In genomic region chr4:48686369-48686768, GRCh38 we compare ENCODE assay signal across 1 cellular context.
TF ChIP-seq lines count a peak whose summit lies in the region.

No MANE protein-coding gene starts in this region.

TF ChIP-seq in SK-N-SH treated with all-trans-retinoic acid at 6 μM for 48 hours, 23 proteins besides CTCF, POLR2A, EP300 and RAD21 (continued from another document):
- no peak for TF ChIP-seq POU6F1 (CRISPR knock-in tag; IDR thresholded peaks at IDR 0.05; ENCODE audit: borderline replicate concordance, low read depth)
TF ChIP-seq in SK-N-SH treated with all-trans-retinoic acid at 6 μM for 48 hours: peak in this region for 0.
